ENCODE assay signal across 1 cellular context in genomic region chr16:69188716-69189115, GRCh38.
TF ChIP-seq lines count a peak whose summit lies in the region.

No MANE protein-coding gene starts in this region.

TF ChIP-seq in endothelial cell of umbilical vein, 7 proteins besides CTCF, POLR2A, EP300 and RAD21:
- TF ChIP-seq FOS (IDR thresholded peaks at IDR 0.05; ENCODE audit: borderline replicate concordance, insufficient read depth, low read length), result no peak
- TF ChIP-seq MYC (IDR thresholded peaks at IDR 0.05; ENCODE audit: low read depth, low read length), result no peak
- no peak for TF ChIP-seq MAX (IDR thresholded peaks at IDR 0.05; ENCODE audit: insufficient read depth, insufficient read length)
- TF ChIP-seq GATA2 (IDR thresholded peaks at IDR 0.05; ENCODE audit: insufficient read depth, insufficient read length, low read depth, low read length), result no peak
- TF ChIP-seq JUN (IDR thresholded peaks at IDR 0.05; ENCODE audit: borderline replicate concordance, insufficient read depth, insufficient read length, low read depth), result no peak
- no peak for TF ChIP-seq EZH2 (IDR thresholded peaks at IDR 0.05; ENCODE audit: borderline replicate concordance, low read depth, low read length, severe bottlenecking)
- TF ChIP-seq POLR2AphosphoS5 (IDR thresholded peaks at IDR 0.05; ENCODE audit: insufficient read depth, low read depth, low read length), result no peak
TF ChIP-seq in endothelial cell of umbilical vein: peak in this region for 0.
